In the genomic region with DNA sequence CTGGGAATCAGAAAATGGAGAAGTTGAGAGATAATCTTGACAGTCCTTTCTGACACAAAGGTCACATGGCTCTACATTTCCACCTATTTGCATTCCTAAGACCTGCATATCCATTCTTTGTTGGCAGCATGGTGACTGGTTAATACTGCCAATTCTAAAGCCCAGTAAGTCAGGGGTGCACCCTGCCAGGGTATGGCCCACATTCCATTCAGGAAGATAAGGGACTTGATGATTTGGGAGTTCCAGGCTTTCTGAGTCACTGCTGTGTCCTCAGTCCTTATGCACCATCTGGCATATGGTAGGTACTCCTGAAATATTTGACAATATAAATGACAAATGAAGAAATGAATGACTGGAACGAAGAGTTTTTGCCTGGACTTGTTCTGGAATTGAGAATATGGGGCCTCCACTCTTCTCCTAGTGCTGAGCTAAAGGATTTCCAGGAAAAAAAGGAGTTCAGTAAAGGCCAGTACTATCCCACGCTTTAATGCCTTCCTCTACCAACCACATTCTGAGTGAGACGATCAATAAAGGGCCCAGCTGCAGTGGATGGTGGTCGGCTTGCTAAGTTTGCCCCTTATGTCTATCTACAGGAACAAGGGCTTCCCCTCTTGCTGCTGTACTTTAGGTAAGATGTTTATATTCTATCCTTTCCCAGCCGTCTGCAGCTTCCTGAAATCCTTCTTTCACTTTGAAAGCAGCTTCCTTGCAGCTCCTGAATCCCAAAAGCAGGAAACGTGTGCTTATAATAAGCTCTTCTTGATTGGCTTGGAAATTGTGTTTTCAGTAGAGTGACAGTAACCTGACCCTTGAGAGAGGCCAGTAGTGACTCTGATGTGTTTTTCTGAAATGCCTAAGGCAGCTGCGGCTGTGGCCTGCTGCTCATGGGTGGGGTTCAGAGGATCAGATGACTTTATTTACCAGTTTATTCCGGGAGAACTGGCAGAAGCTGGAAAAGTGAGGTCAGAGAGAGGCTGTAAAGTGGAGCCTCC, we compare ENCODE assay signal across 9 cellular contexts. TPM values are rescaled to one million over a fixed set of nuclear protein-coding genes. Genes with fewer than 3 reads are reported as not detected.
DNase-seq lines count a peak whose midpoint lies in the region; TF ChIP-seq lines count a peak whose summit lies in the region.
"Had no signal": no experiment of that assay in that cellular context is flagged by ENCODE, and none has a peak within 500 bp of the region (broad histone marks: within the 10 kb centered on the region; RNA-seq: fewer than 3 reads in every experiment).

No MANE protein-coding gene starts in this region.

- TF ChIP-seq CTCF in choroid plexus epithelial cell (conservative IDR thresholded peaks at IDR 0.05; ENCODE audit: low read depth, low read length) (no peak), CD14-positive monocyte (IDR thresholded peaks at IDR 0.05) (no peak)

- no peaks in the 10 kb centered on the region for H3K4me1 Mint-ChIP-seq in CD14-positive monocyte

- no peak overlapping the region for H3K4me3 Mint-ChIP-seq in CD14-positive monocyte

- DNase-seq in AG08396 (ENCODE audit: low spot score), result peak; percentile 47
- DNase-seq in NCI-H2029 (lab: John Stamatoyannopoulos, UW), result peak; percentile 96
- peak; percentile 76 for DNase-seq in choroid plexus epithelial cell (ENCODE audit: low read depth)
- peak; percentile 23 to 92 for DNase-seq in lung microvascular endothelial cell (ENCODE audit: low read depth in 2 of 2)
- DNase-seq in CD14-positive monocyte (ENCODE audit: low spot score), result no peak
- DNase-seq in NCI-H1092 (lab: John Stamatoyannopoulos, UW), result no peak
- no peak for DNase-seq in COR-L47 (lab: John Stamatoyannopoulos, UW)
- DNase-seq in NOMO-1 treated with DMSO at 0.1 percent for 48 hours (lab: John Stamatoyannopoulos, UW; ENCODE audit: unreplicated experiment), result no peak

- no peak overlapping the region for H3K4me3 ChIP-seq in choroid plexus epithelial cell (ENCODE audit: low read depth, low read length)
- H3K4me3 ChIP-seq: Peyer's patch had no signal

- intact Hi-C loops in CD14-positive monocyte (cut with micrococcal nuclease), result no loop called here

- H3K27me3 Mint-ChIP-seq in CD14-positive monocyte (ENCODE audit: low read depth in 3 of 3), result peaks cover 0 to 3% (median 2%) of the 10 kb centered on the region in 3 donors

- no peaks in the 10 kb centered on the region for H3K36me3 Mint-ChIP-seq in CD14-positive monocyte

- H3K9me3 Mint-ChIP-seq in CD14-positive monocyte, result peaks cover 0 to 5% (median 2%) of the 10 kb centered on the region in 7 donors

- peak overlapping the region in 1 of 7 donors; percentile 25 for H3K27ac Mint-ChIP-seq in CD14-positive monocyte

RNA-seq across cellular contexts. Expression of a gene that starts 31.9 kb away (rescaled TPM):
- 9.8 and 11.7 TPM in 2 replicates for total RNA-seq in lung microvascular endothelial cell
- 1 to 10 TPM; 2.0 to 2.3 TPM for polyA plus RNA-seq in CD14-positive monocyte

RNA-seq across cellular contexts. Expression of a gene that starts 32.3 kb away (rescaled TPM):
- total RNA-seq in lung microvascular endothelial cell, result 9.2 and 11.7 TPM in 2 replicates
- 10 to 100 TPM; 17.9 to 23.1 TPM for polyA plus RNA-seq in CD14-positive monocyte

Comparison
In these comparisons a context has a peak if more than half of its experiments do, and no peak if none do; other contexts are left out.
1. DNase-seq: peak in AG08396 (single experiment), NCI-H2029 (single experiment), choroid plexus epithelial cell (single experiment) and lung microvascular endothelial cell (2 of 2); none in CD14-positive monocyte (single experiment), NCI-H1092 (single experiment), COR-L47 (single experiment) and NOMO-1 treated with DMSO at 0.1 percent for 48 hours (single experiment).